ENCODE assay signal across 1 cellular context in the genomic region with DNA sequence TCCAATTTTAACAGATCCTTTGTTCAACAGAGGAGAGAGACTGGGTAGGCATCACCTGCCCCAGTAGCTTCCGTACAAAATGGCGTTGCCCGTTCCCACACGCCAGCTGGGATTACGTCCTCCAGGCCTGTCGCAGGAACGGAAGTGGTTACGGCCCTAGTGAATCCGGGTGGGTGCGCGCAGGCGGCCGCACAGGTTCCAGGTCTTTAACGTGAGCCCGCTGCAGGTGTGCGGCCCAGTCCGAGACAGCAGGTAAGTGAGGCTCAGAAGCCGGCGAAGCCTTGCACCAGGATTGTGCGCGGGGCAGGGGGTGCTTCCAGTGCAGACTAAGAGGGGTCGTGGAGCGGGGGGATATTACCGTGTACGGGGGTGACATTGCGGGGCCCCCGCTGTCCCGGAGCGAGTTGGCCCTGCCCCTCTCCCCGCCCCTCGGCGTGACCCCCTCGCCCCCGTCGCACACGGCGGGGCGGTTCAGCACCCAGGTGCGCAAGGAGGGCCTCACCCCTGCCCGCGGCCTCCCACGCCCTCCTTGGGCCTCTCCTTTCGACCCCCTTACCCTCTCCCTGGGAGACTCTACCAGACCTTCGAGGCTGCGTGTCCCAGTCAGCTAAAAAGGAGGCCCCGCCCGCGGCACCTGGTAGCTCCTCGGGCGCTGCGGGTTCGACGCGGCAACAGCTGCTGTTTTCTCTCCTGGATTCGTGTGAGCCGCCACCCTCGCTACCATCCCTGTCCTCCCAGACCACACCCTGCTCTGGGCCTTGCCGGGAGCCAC.
TF ChIP-seq lines count a peak whose summit lies in the region.

A gene with protein sequence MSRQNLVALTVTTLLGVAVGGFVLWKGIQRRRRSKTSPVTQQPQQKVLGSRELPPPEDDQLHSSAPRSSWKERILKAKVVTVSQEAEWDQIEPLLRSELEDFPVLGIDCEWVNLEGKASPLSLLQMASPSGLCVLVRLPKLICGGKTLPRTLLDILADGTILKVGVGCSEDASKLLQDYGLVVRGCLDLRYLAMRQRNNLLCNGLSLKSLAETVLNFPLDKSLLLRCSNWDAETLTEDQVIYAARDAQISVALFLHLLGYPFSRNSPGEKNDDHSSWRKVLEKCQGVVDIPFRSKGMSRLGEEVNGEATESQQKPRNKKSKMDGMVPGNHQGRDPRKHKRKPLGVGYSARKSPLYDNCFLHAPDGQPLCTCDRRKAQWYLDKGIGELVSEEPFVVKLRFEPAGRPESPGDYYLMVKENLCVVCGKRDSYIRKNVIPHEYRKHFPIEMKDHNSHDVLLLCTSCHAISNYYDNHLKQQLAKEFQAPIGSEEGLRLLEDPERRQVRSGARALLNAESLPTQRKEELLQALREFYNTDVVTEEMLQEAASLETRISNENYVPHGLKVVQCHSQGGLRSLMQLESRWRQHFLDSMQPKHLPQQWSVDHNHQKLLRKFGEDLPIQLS (plus strand): TSS at position 159 of the 772 bp plus-strand sequence. CDS start 17,973 bp downstream, outside the sequence.

TF ChIP-seq in HepG2, 621 proteins besides CTCF, POLR2A, EP300 and RAD21 (continued from another document and continues in another):
- TF ChIP-seq, protein P1, sequence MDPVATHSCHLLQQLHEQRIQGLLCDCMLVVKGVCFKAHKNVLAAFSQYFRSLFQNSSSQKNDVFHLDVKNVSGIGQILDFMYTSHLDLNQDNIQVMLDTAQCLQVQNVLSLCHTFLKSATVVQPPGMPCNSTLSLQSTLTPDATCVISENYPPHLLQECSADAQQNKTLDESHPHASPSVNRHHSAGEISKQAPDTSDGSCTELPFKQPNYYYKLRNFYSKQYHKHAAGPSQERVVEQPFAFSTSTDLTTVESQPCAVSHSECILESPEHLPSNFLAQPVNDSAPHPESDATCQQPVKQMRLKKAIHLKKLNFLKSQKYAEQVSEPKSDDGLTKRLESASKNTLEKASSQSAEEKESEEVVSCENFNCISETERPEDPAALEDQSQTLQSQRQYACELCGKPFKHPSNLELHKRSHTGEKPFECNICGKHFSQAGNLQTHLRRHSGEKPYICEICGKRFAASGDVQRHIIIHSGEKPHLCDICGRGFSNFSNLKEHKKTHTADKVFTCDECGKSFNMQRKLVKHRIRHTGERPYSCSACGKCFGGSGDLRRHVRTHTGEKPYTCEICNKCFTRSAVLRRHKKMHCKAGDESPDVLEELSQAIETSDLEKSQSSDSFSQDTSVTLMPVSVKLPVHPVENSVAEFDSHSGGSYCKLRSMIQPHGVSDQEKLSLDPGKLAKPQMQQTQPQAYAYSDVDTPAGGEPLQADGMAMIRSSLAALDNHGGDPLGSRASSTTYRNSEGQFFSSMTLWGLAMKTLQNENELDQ (CRISPR knock-in tag; IDR thresholded peaks at IDR 0.05; ENCODE audit: borderline replicate concordance): no peak
- TF ChIP-seq NCOR1 (IDR thresholded peaks at IDR 0.05; ENCODE audit: borderline replicate concordance, low read length): 0 out of 2 replicates have a peak, but pooled peaks have one; percentile 18
- TF ChIP-seq ZNF33A (CRISPR knock-in tag; IDR thresholded peaks at IDR 0.05; ENCODE audit: borderline replicate concordance): no peak
- peak; percentile 62 for TF ChIP-seq ELF3 (CRISPR knock-in tag; IDR thresholded peaks at IDR 0.05)
- no peak for TF ChIP-seq CC2D1A (CRISPR knock-in tag; IDR thresholded peaks at IDR 0.05)
- TF ChIP-seq SOX13 (IDR thresholded peaks at IDR 0.05): no peak
- TF ChIP-seq SOX13 (CRISPR knock-in tag; conservative IDR thresholded peaks at IDR 0.05 in 1 of 2, IDR thresholded peaks at IDR 0.05 in 1 of 2): no peak; a peak in 1 of 4 replicates
- TF ChIP-seq ZSCAN20 (CRISPR knock-in tag; IDR thresholded peaks at IDR 0.05; ENCODE audit: borderline replicate concordance): peak; percentile 88; the same call in 1 of the 2 replicates
- TF ChIP-seq, protein P2, sequence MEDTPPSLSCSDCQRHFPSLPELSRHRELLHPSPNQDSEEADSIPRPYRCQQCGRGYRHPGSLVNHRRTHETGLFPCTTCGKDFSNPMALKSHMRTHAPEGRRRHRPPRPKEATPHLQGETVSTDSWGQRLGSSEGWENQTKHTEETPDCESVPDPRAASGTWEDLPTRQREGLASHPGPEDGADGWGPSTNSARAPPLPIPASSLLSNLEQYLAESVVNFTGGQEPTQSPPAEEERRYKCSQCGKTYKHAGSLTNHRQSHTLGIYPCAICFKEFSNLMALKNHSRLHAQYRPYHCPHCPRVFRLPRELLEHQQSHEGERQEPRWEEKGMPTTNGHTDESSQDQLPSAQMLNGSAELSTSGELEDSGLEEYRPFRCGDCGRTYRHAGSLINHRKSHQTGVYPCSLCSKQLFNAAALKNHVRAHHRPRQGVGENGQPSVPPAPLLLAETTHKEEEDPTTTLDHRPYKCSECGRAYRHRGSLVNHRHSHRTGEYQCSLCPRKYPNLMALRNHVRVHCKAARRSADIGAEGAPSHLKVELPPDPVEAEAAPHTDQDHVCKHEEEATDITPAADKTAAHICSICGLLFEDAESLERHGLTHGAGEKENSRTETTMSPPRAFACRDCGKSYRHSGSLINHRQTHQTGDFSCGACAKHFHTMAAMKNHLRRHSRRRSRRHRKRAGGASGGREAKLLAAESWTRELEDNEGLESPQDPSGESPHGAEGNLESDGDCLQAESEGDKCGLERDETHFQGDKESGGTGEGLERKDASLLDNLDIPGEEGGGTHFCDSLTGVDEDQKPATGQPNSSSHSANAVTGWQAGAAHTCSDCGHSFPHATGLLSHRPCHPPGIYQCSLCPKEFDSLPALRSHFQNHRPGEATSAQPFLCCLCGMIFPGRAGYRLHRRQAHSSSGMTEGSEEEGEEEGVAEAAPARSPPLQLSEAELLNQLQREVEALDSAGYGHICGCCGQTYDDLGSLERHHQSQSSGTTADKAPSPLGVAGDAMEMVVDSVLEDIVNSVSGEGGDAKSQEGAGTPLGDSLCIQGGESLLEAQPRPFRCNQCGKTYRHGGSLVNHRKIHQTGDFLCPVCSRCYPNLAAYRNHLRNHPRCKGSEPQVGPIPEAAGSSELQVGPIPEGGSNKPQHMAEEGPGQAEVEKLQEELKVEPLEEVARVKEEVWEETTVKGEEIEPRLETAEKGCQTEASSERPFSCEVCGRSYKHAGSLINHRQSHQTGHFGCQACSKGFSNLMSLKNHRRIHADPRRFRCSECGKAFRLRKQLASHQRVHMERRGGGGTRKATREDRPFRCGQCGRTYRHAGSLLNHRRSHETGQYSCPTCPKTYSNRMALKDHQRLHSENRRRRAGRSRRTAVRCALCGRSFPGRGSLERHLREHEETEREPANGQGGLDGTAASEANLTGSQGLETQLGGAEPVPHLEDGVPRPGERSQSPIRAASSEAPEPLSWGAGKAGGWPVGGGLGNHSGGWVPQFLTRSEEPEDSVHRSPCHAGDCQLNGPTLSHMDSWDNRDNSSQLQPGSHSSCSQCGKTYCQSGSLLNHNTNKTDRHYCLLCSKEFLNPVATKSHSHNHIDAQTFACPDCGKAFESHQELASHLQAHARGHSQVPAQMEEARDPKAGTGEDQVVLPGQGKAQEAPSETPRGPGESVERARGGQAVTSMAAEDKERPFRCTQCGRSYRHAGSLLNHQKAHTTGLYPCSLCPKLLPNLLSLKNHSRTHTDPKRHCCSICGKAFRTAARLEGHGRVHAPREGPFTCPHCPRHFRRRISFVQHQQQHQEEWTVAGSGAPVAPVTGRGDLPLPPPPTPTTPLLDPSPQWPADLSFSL (CRISPR knock-in tag; IDR thresholded peaks at IDR 0.05): 0 out of 2 replicates have a peak, but pooled peaks have one; percentile 25
- TF ChIP-seq, protein P3, sequence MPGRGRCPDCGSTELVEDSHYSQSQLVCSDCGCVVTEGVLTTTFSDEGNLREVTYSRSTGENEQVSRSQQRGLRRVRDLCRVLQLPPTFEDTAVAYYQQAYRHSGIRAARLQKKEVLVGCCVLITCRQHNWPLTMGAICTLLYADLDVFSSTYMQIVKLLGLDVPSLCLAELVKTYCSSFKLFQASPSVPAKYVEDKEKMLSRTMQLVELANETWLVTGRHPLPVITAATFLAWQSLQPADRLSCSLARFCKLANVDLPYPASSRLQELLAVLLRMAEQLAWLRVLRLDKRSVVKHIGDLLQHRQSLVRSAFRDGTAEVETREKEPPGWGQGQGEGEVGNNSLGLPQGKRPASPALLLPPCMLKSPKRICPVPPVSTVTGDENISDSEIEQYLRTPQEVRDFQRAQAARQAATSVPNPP (CRISPR knock-in tag; IDR thresholded peaks at IDR 0.05): no peak
- TF ChIP-seq, protein P4, sequence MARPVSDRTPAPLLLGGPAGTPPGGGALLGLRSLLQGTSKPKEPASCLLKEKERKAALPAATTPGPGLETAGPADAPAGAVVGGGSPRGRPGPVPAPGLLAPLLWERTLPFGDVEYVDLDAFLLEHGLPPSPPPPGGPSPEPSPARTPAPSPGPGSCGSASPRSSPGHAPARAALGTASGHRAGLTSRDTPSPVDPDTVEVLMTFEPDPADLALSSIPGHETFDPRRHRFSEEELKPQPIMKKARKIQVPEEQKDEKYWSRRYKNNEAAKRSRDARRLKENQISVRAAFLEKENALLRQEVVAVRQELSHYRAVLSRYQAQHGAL (CRISPR knock-in tag; IDR thresholded peaks at IDR 0.05; ENCODE audit: not compliant biosample characterization): no peak
- TF ChIP-seq PLRG1 (conservative IDR thresholded peaks at IDR 0.05): no peak
- TF ChIP-seq AGO1 (IDR thresholded peaks at IDR 0.05; ENCODE audit: low read depth, low read length, poor library complexity, severe bottlenecking): peak; percentile 68
- TF ChIP-seq SMAD9 (CRISPR knock-in tag; IDR thresholded peaks at IDR 0.05): no peak
- TF ChIP-seq, protein P5, sequence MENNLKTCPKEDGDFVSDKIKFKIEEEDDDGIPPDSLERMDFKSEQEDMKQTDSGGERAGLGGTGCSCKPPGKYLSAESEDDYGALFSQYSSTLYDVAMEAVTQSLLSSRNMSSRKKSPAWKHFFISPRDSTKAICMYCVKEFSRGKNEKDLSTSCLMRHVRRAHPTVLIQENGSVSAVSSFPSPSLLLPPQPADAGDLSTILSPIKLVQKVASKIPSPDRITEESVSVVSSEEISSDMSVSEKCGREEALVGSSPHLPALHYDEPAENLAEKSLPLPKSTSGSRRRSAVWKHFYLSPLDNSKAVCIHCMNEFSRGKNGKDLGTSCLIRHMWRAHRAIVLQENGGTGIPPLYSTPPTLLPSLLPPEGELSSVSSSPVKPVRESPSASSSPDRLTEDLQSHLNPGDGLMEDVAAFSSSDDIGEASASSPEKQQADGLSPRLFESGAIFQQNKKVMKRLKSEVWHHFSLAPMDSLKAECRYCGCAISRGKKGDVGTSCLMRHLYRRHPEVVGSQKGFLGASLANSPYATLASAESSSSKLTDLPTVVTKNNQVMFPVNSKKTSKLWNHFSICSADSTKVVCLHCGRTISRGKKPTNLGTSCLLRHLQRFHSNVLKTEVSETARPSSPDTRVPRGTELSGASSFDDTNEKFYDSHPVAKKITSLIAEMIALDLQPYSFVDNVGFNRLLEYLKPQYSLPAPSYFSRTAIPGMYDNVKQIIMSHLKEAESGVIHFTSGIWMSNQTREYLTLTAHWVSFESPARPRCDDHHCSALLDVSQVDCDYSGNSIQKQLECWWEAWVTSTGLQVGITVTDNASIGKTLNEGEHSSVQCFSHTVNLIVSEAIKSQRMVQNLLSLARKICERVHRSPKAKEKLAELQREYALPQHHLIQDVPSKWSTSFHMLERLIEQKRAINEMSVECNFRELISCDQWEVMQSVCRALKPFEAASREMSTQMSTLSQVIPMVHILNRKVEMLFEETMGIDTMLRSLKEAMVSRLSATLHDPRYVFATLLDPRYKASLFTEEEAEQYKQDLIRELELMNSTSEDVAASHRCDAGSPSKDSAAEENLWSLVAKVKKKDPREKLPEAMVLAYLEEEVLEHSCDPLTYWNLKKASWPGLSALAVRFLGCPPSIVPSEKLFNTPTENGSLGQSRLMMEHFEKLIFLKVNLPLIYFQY (CRISPR knock-in tag; IDR thresholded peaks at IDR 0.05; ENCODE audit: borderline replicate concordance): peak; percentile 67; the same call in 1 of the 2 replicates
- TF ChIP-seq, protein P6, sequence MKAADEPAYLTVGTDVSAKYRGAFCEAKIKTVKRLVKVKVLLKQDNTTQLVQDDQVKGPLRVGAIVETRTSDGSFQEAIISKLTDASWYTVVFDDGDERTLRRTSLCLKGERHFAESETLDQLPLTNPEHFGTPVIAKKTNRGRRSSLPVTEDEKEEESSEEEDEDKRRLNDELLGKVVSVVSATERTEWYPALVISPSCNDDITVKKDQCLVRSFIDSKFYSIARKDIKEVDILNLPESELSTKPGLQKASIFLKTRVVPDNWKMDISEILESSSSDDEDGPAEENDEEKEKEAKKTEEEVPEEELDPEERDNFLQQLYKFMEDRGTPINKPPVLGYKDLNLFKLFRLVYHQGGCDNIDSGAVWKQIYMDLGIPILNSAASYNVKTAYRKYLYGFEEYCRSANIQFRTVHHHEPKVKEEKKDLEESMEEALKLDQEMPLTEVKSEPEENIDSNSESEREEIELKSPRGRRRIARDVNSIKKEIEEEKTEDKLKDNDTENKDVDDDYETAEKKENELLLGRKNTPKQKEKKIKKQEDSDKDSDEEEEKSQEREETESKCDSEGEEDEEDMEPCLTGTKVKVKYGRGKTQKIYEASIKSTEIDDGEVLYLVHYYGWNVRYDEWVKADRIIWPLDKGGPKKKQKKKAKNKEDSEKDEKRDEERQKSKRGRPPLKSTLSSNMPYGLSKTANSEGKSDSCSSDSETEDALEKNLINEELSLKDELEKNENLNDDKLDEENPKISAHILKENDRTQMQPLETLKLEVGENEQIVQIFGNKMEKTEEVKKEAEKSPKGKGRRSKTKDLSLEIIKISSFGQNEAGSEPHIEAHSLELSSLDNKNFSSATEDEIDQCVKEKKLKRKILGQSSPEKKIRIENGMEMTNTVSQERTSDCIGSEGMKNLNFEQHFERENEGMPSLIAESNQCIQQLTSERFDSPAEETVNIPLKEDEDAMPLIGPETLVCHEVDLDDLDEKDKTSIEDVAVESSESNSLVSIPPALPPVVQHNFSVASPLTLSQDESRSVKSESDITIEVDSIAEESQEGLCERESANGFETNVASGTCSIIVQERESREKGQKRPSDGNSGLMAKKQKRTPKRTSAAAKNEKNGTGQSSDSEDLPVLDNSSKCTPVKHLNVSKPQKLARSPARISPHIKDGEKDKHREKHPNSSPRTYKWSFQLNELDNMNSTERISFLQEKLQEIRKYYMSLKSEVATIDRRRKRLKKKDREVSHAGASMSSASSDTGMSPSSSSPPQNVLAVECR (CRISPR knock-in tag; IDR thresholded peaks at IDR 0.05; ENCODE audit: borderline replicate concordance): peak; percentile 91
- TF ChIP-seq, protein P7, sequence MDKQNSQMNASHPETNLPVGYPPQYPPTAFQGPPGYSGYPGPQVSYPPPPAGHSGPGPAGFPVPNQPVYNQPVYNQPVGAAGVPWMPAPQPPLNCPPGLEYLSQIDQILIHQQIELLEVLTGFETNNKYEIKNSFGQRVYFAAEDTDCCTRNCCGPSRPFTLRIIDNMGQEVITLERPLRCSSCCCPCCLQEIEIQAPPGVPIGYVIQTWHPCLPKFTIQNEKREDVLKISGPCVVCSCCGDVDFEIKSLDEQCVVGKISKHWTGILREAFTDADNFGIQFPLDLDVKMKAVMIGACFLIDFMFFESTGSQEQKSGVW (CRISPR knock-in tag; IDR thresholded peaks at IDR 0.05; ENCODE audit: borderline replicate concordance): no peak
- no peak for TF ChIP-seq ZNF17 (CRISPR knock-in tag; IDR thresholded peaks at IDR 0.05)
- TF ChIP-seq DR1 (CRISPR knock-in tag; IDR thresholded peaks at IDR 0.05): 0 out of 2 replicates have a peak, but pooled peaks have one; percentile 49
- TF ChIP-seq, protein P8, sequence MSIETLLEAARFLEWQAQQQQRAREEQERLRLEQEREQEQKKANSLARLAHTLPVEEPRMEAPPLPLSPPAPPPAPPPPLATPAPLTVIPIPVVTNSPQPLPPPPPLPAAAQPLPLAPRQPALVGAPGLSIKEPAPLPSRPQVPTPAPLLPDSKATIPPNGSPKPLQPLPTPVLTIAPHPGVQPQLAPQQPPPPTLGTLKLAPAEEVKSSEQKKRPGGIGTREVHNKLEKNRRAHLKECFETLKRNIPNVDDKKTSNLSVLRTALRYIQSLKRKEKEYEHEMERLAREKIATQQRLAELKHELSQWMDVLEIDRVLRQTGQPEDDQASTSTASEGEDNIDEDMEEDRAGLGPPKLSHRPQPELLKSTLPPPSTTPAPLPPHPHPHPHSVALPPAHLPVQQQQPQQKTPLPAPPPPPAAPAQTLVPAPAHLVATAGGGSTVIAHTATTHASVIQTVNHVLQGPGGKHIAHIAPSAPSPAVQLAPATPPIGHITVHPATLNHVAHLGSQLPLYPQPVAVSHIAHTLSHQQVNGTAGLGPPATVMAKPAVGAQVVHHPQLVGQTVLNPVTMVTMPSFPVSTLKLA (IDR thresholded peaks at IDR 0.05): no peak
- peak; percentile 64; the same call in 1 of the 2 replicates for TF ChIP-seq NR2F6 (IDR thresholded peaks at IDR 0.05)
- peak; percentile 53; the same call in 1 of the 2 replicates for TF ChIP-seq NR2F6 (CRISPR knock-in tag; IDR thresholded peaks at IDR 0.05)
